ENCODE assay signal across 16 cellular contexts in the genomic region with DNA sequence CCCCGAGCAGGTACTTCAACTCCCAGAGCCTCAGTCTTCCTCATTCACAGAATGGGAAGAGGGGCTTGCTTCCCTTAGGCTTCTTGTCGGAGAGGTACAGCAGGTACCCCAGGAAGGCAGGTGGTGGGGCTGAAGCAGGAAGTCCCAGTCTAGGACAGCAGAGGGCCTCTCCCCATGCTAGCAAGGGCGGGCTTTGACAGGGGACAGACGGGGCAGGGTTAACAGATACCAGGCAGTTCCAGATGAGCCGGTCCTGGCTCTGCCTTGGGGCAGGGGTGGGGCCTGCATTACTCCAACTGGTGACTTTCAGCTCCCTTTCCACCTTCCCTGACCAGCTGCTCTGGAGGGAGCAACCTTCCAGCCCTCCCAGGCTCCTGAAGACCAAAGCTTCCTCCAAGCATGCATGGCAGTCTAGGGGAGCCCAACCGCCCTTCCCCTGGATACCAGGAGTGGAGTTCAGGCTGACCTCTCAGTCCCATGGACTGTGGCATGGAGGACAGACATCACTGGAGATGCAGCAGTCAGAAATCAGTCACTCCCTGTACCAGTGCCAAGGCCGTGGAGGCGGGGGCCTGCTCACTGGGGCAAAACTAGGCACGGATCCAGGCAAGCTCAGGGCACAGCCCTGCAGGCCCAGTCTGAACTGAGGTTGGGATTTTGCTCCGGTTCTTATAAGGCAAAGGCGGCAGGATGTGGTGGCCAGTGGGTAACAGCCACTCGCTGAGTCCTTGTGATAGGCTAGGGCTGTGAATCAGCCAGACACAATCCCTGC.
DNase-seq lines count a peak whose midpoint lies in the region; ATAC-seq, FAIRE-seq and TF ChIP-seq lines count a peak whose summit lies in the region.
"Had no signal": no experiment of that assay in that cellular context is flagged by ENCODE, and none has a peak within 500 bp of the region (broad histone marks: within the 10 kb centered on the region; RNA-seq: fewer than 3 reads in every experiment).

No MANE protein-coding gene starts in this region.

- TF ChIP-seq POLR2A in heart left ventricle (IDR thresholded peaks at IDR 0.05) (no peak), testis (IDR thresholded peaks at IDR 0.05) (no peak)

- H3K36me3 ChIP-seq in heart left ventricle (peaks cover 0 to 59% (median 14%) of the 10 kb centered on the region in 9 donors), right atrium auricular region (peaks cover 81% of the 10 kb centered on the region), testis (ENCODE audit: low read depth, missing control alignments) (no peaks in the 10 kb centered on the region)
- H3K36me3 ChIP-seq: upper lobe of right lung had no signal

- 72 to 74% (median 73%) methylated on average over 7 to 12 of the region's 12 CpGs for WGBS in heart left ventricle, 4 donors
- 88% methylated on average over 8 to 12 of the region's 12 CpGs for WGBS in testis, 2 donors

- H3K9me3 Mint-ChIP-seq in effector memory CD8-positive, alpha-beta T cell: no peaks in the 10 kb centered on the region
- H3K9me3 Mint-ChIP-seq: activated T-cell treated with anti-CD3 and anti-CD28 coated beads, Interleukin-2, amount 50 U/mL, for 4 hours; IgD-negative memory B cell had no signal

- intact Hi-C loops in heart left ventricle (cut with DNase I) (loop anchor here in 1 of 10 donors (10.0 kb wide), 1 partner anchor 329 kb away; no protein-coding TSS in a partner anchor), testis (cut with DNase I; ENCODE audit: low total_unique reads) (loop anchor here (10.0 kb wide), 1 partner anchor 51 kb away; no protein-coding TSS in a partner anchor)

- no peak overlapping the region for H3K27ac Mint-ChIP-seq in effector memory CD8-positive, alpha-beta T cell
- H3K27ac Mint-ChIP-seq: progenitor cell of endocrine pancreas had no signal

- no peaks in the 10 kb centered on the region for H3K36me3 Mint-ChIP-seq in effector memory CD8-positive, alpha-beta T cell (ENCODE audit: insufficient read depth)

- ATAC-seq in heart left ventricle (peak in 3 of 4 donors; percentile 52 to 61 (median 54)), esophagus mucosa (peak; percentile 92), HG03196 (IDR thresholded peaks at IDR 0.05; ENCODE audit: unreplicated experiment) (no peak)
- no peak for ATAC-seq in effector memory CD8-positive, alpha-beta T cell (replicated peaks)
- ATAC-seq: activated T-cell treated with anti-CD3 and anti-CD28 coated beads, Interleukin-2, amount 50 U/mL, for 4 hours; upper lobe of right lung had no signal

- TF ChIP-seq CTCF in heart left ventricle (IDR thresholded peaks at IDR 0.05) (no peak), right atrium auricular region (IDR thresholded peaks at IDR 0.05) (no peak), testis (IDR thresholded peaks at IDR 0.05) (no peak)

- H3K4me3 Mint-ChIP-seq in effector memory CD8-positive, alpha-beta T cell: no peak overlapping the region
- H3K4me3 Mint-ChIP-seq: activated T-cell treated with anti-CD3 and anti-CD28 coated beads, Interleukin-2, amount 50 U/mL, for 4 hours had no signal

- H3K27ac ChIP-seq in heart left ventricle (no peak overlapping the region), right atrium auricular region (no peak overlapping the region), testis (no peak overlapping the region)
- H3K27ac ChIP-seq: coronary artery, upper lobe of right lung had no signal

- H3K9me3 ChIP-seq in heart left ventricle: no peaks in the 10 kb centered on the region
- no peaks in the 10 kb centered on the region for H3K9me3 ChIP-seq in right atrium auricular region
- H3K9me3 ChIP-seq in testis: no peaks in the 10 kb centered on the region
- H3K9me3 ChIP-seq: upper lobe of right lung had no signal

- H3K27me3 ChIP-seq in heart left ventricle (no peaks in the 10 kb centered on the region), right atrium auricular region (no peaks in the 10 kb centered on the region), testis (no peaks in the 10 kb centered on the region)
- H3K27me3 ChIP-seq: upper lobe of right lung had no signal

- peaks cover 0 to 5% of the 10 kb centered on the region in 2 donors for H3K4me1 Mint-ChIP-seq in effector memory CD8-positive, alpha-beta T cell (ENCODE audit: low read depth in 2 of 2)

- H3K4me3 ChIP-seq in heart left ventricle: no peak overlapping the region
- H3K4me3 ChIP-seq in right atrium auricular region: no peak overlapping the region
- no peak overlapping the region for H3K4me3 ChIP-seq in testis
- H3K4me3 ChIP-seq: coronary artery, upper lobe of right lung had no signal

- peaks cover 0 to 25% of the 10 kb centered on the region in 2 donors for H3K27me3 Mint-ChIP-seq in effector memory CD8-positive, alpha-beta T cell
- H3K27me3 Mint-ChIP-seq: IgD-negative memory B cell, progenitor cell of endocrine pancreas had no signal

- H3K4me1 ChIP-seq in heart left ventricle (peaks cover 0 to 2% (median 0%) of the 10 kb centered on the region in 12 donors), right atrium auricular region (no peaks in the 10 kb centered on the region), testis (no peaks in the 10 kb centered on the region)
- H3K4me1 ChIP-seq: upper lobe of right lung had no signal

- DNase-seq in heart left ventricle (peak in 3 of 5 donors; percentile 35 to 59 (median 51)), right atrium auricular region (ENCODE audit: low spot score) (no peak), RCC 7860 (ENCODE audit: low spot score) (peak; percentile 64), testis (peak; percentile 72), NCI-H1105 (lab: John Stamatoyannopoulos, UW) (no peak)
- no peak for DNase-seq in effector memory CD8-positive, alpha-beta T cell
- DNase-seq: activated CD4-positive, alpha-beta T cell treated with anti-CD3 and anti-CD28 coated beads for 48 hours; activated T-cell treated with anti-CD3 and anti-CD28 coated beads, Interleukin-2, amount 50 U/mL, for 4 hours; DMS53; NCI-H1930; upper lobe of right lung had no signal

- FAIRE-seq in RCC 7860 (lab: Jason Lieb, UNC): no peak

Comparison
In these comparisons a context has a peak if more than half of its experiments do, and no peak if none do; other contexts are left out.
1. DNase-seq: peak in heart left ventricle (3 of 5), RCC 7860 (single experiment) and testis (single experiment); none in right atrium auricular region (single experiment), effector memory CD8-positive, alpha-beta T cell (0 of 3) and NCI-H1105 (single experiment).
2. ATAC-seq: peak in heart left ventricle (3 of 4) and esophagus mucosa (single experiment); none in effector memory CD8-positive, alpha-beta T cell (single experiment) and HG03196 (single experiment).